1 cellular context compared by ENCODE assay signal in the genomic region with DNA sequence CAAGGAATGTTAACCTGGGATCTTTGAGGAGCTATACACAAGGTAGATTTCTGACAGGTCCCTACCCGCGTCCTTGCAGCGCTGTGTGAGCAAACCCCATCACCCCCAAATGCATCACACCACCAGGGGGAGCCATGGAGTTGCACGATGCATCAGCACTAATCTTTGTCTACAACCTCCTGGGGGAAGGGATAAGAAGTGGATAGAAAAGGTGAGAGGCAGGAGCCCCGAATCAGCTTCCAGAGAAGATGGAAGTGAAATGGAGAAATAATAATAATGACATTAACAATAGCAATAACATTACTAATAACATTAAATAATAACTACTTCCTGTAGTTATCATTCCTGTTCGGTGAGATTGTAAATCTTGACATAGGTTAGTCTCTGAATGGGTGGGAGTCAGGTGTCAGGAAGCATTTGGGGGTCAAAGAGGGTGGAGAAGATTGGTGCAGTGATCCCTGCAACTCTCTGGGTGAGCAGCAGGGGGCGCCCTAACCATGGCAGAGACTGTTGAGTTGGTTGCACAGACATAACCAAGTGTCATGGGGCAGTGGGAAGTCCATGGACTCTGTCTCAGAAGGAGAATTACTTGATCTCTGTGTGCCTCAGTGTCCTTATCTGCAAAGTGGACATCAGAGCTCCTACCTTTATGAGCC.
TF ChIP-seq lines count a peak whose summit lies in the region.

No MANE protein-coding gene starts in this region.

TF ChIP-seq in K562, 482 proteins besides CTCF, POLR2A, EP300 and RAD21 (continued from another document and continues in another):
- peak; percentile 94 for TF ChIP-seq NFE2 (IDR thresholded peaks at IDR 0.05; ENCODE audit: low read depth)
- TF ChIP-seq, protein P1, sequence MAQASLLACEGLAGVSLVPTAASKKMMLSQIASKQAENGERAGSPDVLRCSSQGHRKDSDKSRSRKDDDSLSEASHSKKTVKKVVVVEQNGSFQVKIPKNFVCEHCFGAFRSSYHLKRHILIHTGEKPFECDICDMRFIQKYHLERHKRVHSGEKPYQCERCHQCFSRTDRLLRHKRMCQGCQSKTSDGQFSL (CRISPR knock-in tag; IDR thresholded peaks at IDR 0.05), result peak; percentile 91
- TF ChIP-seq, protein P1 (tag; IDR thresholded peaks at IDR 0.05), result peak in 1 of 2 experiments; percentile 56; a peak in 1 of 4 replicates
- TF ChIP-seq CREBBP (IDR thresholded peaks at IDR 0.05; ENCODE audit: low read depth, low read length), result no peak
- TF ChIP-seq NFYB (IDR thresholded peaks at IDR 0.05; ENCODE audit: extremely low read depth, insufficient read length), result no peak
- 0 out of 2 replicates have a peak, but pooled peaks have one; percentile 9 for TF ChIP-seq NCOR1 (IDR thresholded peaks at IDR 0.05)
- TF ChIP-seq, protein P2, sequence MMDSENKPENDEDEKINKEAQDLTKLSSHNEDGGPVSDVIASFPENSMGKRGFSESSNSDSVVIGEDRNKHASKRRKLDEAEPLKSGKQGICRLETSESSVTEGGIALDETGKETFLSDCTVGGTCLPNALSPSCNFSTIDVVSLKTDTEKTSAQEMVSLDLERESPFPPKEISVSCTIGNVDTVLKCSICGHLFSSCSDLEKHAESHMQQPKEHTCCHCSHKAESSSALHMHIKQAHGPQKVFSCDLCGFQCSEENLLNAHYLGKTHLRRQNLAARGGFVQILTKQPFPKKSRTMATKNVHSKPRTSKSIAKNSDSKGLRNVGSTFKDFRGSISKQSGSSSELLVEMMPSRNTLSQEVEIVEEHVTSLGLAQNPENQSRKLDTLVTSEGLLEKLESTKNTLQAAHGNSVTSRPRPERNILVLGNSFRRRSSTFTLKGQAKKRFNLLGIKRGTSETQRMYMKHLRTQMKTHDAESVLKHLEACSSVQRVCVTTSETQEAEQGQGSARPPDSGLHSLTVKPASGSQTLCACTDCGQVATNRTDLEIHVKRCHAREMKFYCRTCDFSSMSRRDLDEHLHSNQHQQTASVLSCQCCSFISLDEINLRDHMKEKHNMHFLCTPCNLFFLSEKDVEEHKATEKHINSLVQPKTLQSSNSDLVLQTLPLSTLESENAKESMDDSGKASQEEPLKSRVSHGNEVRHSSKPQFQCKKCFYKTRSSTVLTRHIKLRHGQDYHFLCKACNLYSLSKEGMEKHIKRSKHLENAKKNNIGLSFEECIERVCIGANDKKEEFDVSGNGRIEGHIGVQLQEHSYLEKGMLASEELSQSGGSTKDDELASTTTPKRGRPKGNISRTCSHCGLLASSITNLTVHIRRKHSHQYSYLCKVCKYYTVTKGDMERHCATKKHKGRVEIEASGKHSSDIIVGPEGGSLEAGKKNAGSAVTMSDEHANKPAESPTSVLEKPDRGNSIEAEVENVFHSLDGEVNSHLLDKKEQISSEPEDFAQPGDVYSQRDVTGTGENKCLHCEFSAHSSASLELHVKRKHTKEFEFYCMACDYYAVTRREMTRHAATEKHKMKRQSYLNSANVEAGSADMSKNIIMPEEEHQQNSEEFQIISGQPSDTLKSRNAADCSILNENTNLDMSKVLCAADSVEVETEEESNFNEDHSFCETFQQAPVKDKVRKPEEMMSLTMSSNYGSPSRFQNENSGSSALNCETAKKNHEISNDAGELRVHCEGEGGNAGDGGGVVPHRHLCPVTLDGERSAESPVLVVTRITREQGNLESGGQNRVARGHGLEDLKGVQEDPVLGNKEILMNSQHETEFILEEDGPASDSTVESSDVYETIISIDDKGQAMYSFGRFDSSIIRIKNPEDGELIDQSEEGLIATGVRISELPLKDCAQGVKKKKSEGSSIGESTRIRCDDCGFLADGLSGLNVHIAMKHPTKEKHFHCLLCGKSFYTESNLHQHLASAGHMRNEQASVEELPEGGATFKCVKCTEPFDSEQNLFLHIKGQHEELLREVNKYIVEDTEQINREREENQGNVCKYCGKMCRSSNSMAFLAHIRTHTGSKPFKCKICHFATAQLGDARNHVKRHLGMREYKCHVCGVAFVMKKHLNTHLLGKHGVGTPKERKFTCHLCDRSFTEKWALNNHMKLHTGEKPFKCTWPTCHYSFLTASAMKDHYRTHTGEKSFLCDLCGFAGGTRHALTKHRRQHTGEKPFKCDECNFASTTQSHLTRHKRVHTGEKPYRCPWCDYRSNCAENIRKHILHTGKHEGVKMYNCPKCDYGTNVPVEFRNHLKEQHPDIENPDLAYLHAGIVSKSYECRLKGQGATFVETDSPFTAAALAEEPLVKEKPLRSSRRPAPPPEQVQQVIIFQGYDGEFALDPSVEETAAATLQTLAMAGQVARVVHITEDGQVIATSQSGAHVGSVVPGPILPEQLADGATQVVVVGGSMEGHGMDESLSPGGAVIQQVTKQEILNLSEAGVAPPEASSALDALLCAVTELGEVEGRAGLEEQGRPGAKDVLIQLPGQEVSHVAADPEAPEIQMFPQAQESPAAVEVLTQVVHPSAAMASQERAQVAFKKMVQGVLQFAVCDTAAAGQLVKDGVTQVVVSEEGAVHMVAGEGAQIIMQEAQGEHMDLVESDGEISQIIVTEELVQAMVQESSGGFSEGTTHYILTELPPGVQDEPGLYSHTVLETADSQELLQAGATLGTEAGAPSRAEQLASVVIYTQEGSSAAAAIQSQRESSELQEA (IDR thresholded peaks at IDR 0.05; ENCODE audit: low read depth), result no peak
- TF ChIP-seq, protein P3, sequence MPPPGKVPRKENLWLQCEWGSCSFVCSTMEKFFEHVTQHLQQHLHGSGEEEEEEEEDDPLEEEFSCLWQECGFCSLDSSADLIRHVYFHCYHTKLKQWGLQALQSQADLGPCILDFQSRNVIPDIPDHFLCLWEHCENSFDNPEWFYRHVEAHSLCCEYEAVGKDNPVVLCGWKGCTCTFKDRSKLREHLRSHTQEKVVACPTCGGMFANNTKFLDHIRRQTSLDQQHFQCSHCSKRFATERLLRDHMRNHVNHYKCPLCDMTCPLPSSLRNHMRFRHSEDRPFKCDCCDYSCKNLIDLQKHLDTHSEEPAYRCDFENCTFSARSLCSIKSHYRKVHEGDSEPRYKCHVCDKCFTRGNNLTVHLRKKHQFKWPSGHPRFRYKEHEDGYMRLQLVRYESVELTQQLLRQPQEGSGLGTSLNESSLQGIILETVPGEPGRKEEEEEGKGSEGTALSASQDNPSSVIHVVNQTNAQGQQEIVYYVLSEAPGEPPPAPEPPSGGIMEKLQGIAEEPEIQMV (tag; conservative IDR thresholded peaks at IDR 0.05; ENCODE audit: low read depth), result no peak
- TF ChIP-seq ZNF133 (CRISPR knock-in tag; IDR thresholded peaks at IDR 0.05), result no peak
- TF ChIP-seq MCM2 (IDR thresholded peaks at IDR 0.05; ENCODE audit: low read depth), result no peak
- no peak for TF ChIP-seq ESRRB (CRISPR knock-in tag; IDR thresholded peaks at IDR 0.05; ENCODE audit: borderline replicate concordance)
- no peak for TF ChIP-seq UBTF (IDR thresholded peaks at IDR 0.05; ENCODE audit: borderline replicate concordance in 1 of 2, low read depth in 2 of 2, low read length in 2 of 2)
- TF ChIP-seq ZFP36 (IDR thresholded peaks at IDR 0.05; ENCODE audit: low read depth, low read length, partially characterized antibody), result peak; percentile 32
- TF ChIP-seq MAFG (tag; conservative IDR thresholded peaks at IDR 0.05), result peak; percentile 79
- no peak for TF ChIP-seq POLR3A (IDR thresholded peaks at IDR 0.05; ENCODE audit: borderline replicate concordance, extremely low read depth, insufficient read depth, insufficient read length)
- no peak for TF ChIP-seq ZBTB12 (CRISPR knock-in tag; IDR thresholded peaks at IDR 0.05)
- no peak for TF ChIP-seq TAF1 (IDR thresholded peaks at IDR 0.05; ENCODE audit: control insufficient read depth, extremely low read depth, insufficient read depth, low read length, severe bottlenecking)
- no peak for TF ChIP-seq ZNF143 (CRISPR knock-in tag; IDR thresholded peaks at IDR 0.05)
- TF ChIP-seq MIER1 (IDR thresholded peaks at IDR 0.05; ENCODE audit: low read depth), result no peak
- 0 out of 2 replicates have a peak, but pooled peaks have one; percentile 24 for TF ChIP-seq FOXM1 (IDR thresholded peaks at IDR 0.05; ENCODE audit: low read depth)
- no peak for TF ChIP-seq FOXM1 (CRISPR knock-in tag; IDR thresholded peaks at IDR 0.05; ENCODE audit: low read depth)
- TF ChIP-seq ZNF175 (CRISPR knock-in tag; IDR thresholded peaks at IDR 0.05; ENCODE audit: low read depth), result 0 out of 2 replicates have a peak, but pooled peaks have one; percentile 32
- no peak for TF ChIP-seq E2F3 (CRISPR knock-in tag; IDR thresholded peaks at IDR 0.05)
- no peak for TF ChIP-seq CCAR2 (IDR thresholded peaks at IDR 0.05; ENCODE audit: low read depth, low read length)
- TF ChIP-seq RB1 (IDR thresholded peaks at IDR 0.05; ENCODE audit: low read depth), result peak; percentile 31; the same call in 1 of the 2 replicates
- TF ChIP-seq SMARCC2 (IDR thresholded peaks at IDR 0.05; ENCODE audit: low read depth), result no peak
- peak; percentile 75 for TF ChIP-seq CREM (IDR thresholded peaks at IDR 0.05; ENCODE audit: low read depth)
- TF ChIP-seq PHF8 (IDR thresholded peaks at IDR 0.05; ENCODE audit: borderline replicate concordance, low read length), result no peak
- no peak for TF ChIP-seq NCOA4 (IDR thresholded peaks at IDR 0.05; ENCODE audit: partially characterized antibody)
- peak; percentile 52 for TF ChIP-seq SMARCA4 (IDR thresholded peaks at IDR 0.05)
- TF ChIP-seq TEAD1 (CRISPR knock-in tag; IDR thresholded peaks at IDR 0.05), result no peak
- TF ChIP-seq SNIP1 (IDR thresholded peaks at IDR 0.05; ENCODE audit: low read depth), result no peak
- peak; percentile 36; the same call in 1 of the 2 replicates for TF ChIP-seq L3MBTL2 (IDR thresholded peaks at IDR 0.05)
- TF ChIP-seq EWSR1 (IDR thresholded peaks at IDR 0.05; ENCODE audit: borderline replicate concordance, low read depth, partially characterized antibody), result no peak
- TF ChIP-seq NFIX (CRISPR knock-in tag; IDR thresholded peaks at IDR 0.05; ENCODE audit: low read depth), result no peak
- TF ChIP-seq ZNF121 (CRISPR knock-in tag; conservative IDR thresholded peaks at IDR 0.05), result no peak
- peak; percentile 49 to 69; a peak in 2 of 4 replicates for TF ChIP-seq TRIM24 (IDR thresholded peaks at IDR 0.05)
- TF ChIP-seq KHSRP (IDR thresholded peaks at IDR 0.05), result no peak
- TF ChIP-seq SMARCA5 (IDR thresholded peaks at IDR 0.05), result peak; percentile 98
- peak; percentile 47; the same call in 1 of the 2 replicates for TF ChIP-seq ARID2 (IDR thresholded peaks at IDR 0.05)
- peak; percentile 62; the same call in 1 of the 2 replicates for TF ChIP-seq STAG1 (CRISPR knock-in tag; IDR thresholded peaks at IDR 0.05; ENCODE audit: borderline replicate concordance)
- TF ChIP-seq SP1 (CRISPR knock-in tag; IDR thresholded peaks at IDR 0.05), result peak; percentile 54
- TF ChIP-seq, protein P4, sequence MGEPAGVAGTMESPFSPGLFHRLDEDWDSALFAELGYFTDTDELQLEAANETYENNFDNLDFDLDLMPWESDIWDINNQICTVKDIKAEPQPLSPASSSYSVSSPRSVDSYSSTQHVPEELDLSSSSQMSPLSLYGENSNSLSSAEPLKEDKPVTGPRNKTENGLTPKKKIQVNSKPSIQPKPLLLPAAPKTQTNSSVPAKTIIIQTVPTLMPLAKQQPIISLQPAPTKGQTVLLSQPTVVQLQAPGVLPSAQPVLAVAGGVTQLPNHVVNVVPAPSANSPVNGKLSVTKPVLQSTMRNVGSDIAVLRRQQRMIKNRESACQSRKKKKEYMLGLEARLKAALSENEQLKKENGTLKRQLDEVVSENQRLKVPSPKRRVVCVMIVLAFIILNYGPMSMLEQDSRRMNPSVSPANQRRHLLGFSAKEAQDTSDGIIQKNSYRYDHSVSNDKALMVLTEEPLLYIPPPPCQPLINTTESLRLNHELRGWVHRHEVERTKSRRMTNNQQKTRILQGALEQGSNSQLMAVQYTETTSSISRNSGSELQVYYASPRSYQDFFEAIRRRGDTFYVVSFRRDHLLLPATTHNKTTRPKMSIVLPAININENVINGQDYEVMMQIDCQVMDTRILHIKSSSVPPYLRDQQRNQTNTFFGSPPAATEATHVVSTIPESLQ (CRISPR knock-in tag; IDR thresholded peaks at IDR 0.05), result no peak
- TF ChIP-seq ZNF766 (CRISPR knock-in tag; conservative IDR thresholded peaks at IDR 0.05), result peak; percentile 58; the same call in 1 of the 2 replicates
- no peak for TF ChIP-seq FOS (IDR thresholded peaks at IDR 0.05; ENCODE audit: extremely low read depth, insufficient read length)
- 0 out of 2 replicates have a peak, but pooled peaks have one; percentile 7 for TF ChIP-seq PHTF2 (CRISPR knock-in tag; IDR thresholded peaks at IDR 0.05)
- TF ChIP-seq, protein P5, sequence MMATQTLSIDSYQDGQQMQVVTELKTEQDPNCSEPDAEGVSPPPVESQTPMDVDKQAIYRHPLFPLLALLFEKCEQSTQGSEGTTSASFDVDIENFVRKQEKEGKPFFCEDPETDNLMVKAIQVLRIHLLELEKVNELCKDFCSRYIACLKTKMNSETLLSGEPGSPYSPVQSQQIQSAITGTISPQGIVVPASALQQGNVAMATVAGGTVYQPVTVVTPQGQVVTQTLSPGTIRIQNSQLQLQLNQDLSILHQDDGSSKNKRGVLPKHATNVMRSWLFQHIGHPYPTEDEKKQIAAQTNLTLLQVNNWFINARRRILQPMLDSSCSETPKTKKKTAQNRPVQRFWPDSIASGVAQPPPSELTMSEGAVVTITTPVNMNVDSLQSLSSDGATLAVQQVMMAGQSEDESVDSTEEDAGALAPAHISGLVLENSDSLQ (IDR thresholded peaks at IDR 0.05), result peak; percentile 77
- no peak for TF ChIP-seq ARHGAP35 (IDR thresholded peaks at IDR 0.05; ENCODE audit: partially characterized antibody)
- TF ChIP-seq ZNF76 (CRISPR knock-in tag; IDR thresholded peaks at IDR 0.05; ENCODE audit: borderline replicate concordance), result no peak
- no peak for TF ChIP-seq HNRNPH1 (optimal IDR thresholded peaks at IDR 0.05; ENCODE audit: low read depth, low read length)
